In genomic region chr14:70887207-70888150, GRCh38 we compare ENCODE assay signal across 1 cellular context.
TF ChIP-seq lines count a peak whose summit lies in the region.

No MANE protein-coding gene starts in this region.

TF ChIP-seq in GM12878, 131 proteins besides CTCF, POLR2A, EP300 and RAD21 (continued from another document and continues in another):
- no peak for TF ChIP-seq KLF5 (IDR thresholded peaks at IDR 0.05; ENCODE audit: partially characterized antibody)
- TF ChIP-seq LARP7 (IDR thresholded peaks at IDR 0.05) = no peak
- TF ChIP-seq BCLAF1 (IDR thresholded peaks at IDR 0.05) = no peak
- TF ChIP-seq CREM (IDR thresholded peaks at IDR 0.05; ENCODE audit: low read depth) = peak; percentile 78
- no peak for TF ChIP-seq HCFC1 (IDR thresholded peaks at IDR 0.05; ENCODE audit: low read length)
- TF ChIP-seq ZSCAN29 (IDR thresholded peaks at IDR 0.05) = no peak
- TF ChIP-seq ETV6 (conservative IDR thresholded peaks at IDR 0.05 in 1 of 2, IDR thresholded peaks at IDR 0.05 in 1 of 2; ENCODE audit: borderline replicate concordance in 1 of 2, low read depth in 1 of 2) = peak in 1 of 2 experiments; percentile 67; a peak in 1 of 4 replicates
- TF ChIP-seq POLR2AphosphoS5 (IDR thresholded peaks at IDR 0.05; ENCODE audit: low read length) = no peak
- no peak for TF ChIP-seq GATAD2B (conservative IDR thresholded peaks at IDR 0.05; ENCODE audit: low read depth)
- TF ChIP-seq CEBPZ (IDR thresholded peaks at IDR 0.05; ENCODE audit: low read depth, low read length) = no peak
- no peak for TF ChIP-seq SIN3A (IDR thresholded peaks at IDR 0.05; ENCODE audit: low read depth, low read length)
- TF ChIP-seq ATF2 (IDR thresholded peaks at IDR 0.05; ENCODE audit: low read length) = peak; percentile 31; the same call in 1 of the 2 replicates
- TF ChIP-seq NKRF (conservative IDR thresholded peaks at IDR 0.05) = 0 out of 2 replicates have a peak, but pooled peaks have one; percentile 15
- no peak for TF ChIP-seq KDM1A (IDR thresholded peaks at IDR 0.05; ENCODE audit: borderline replicate concordance)
- TF ChIP-seq PML (IDR thresholded peaks at IDR 0.05; ENCODE audit: low read length) = peak; percentile 70; the same call in 1 of the 2 replicates
- TF ChIP-seq IRF5 (IDR thresholded peaks at IDR 0.05; ENCODE audit: borderline replicate concordance) = no peak
- peak in 1 of 2 experiments; percentile 90; a peak in 1 of 4 replicates for TF ChIP-seq CEBPB (IDR thresholded peaks at IDR 0.05; ENCODE audit: borderline replicate concordance in 1 of 2, low read depth in 2 of 2, low read length in 2 of 2)
- TF ChIP-seq IRF3 (IDR thresholded peaks at IDR 0.05) = no peak
- no peak for TF ChIP-seq PBX3 (IDR thresholded peaks at IDR 0.05; ENCODE audit: insufficient replicate concordance, low read depth, low read length)
- no peak for TF ChIP-seq SIX5 (IDR thresholded peaks at IDR 0.05; ENCODE audit: low read depth, low read length, severe bottlenecking)
- TF ChIP-seq MTA2 (IDR thresholded peaks at IDR 0.05; ENCODE audit: low read depth) = peak; percentile 53; the same call in 1 of the 2 replicates
- no peak for TF ChIP-seq E4F1 (IDR thresholded peaks at IDR 0.05; ENCODE audit: borderline replicate concordance, partially characterized antibody)
- TF ChIP-seq PAX8 (IDR thresholded peaks at IDR 0.05) = no peak
- peak; percentile 78 for TF ChIP-seq JUNB (IDR thresholded peaks at IDR 0.05)
- TF ChIP-seq IRF4 (IDR thresholded peaks at IDR 0.05; ENCODE audit: low read depth, low read length) = peak; percentile 62; the same call in 1 of the 2 replicates
- TF ChIP-seq ZBTB33 (IDR thresholded peaks at IDR 0.05) = no peak
- TF ChIP-seq TARDBP (IDR thresholded peaks at IDR 0.05; ENCODE audit: borderline replicate concordance) = no peak
- peak; percentile 70; the same call in 1 of the 2 replicates for TF ChIP-seq FOXM1 (IDR thresholded peaks at IDR 0.05; ENCODE audit: low read depth, low read length)
- no peak for TF ChIP-seq PKNOX1 (IDR thresholded peaks at IDR 0.05)
- TF ChIP-seq POLR2AphosphoS2 (IDR thresholded peaks at IDR 0.05; ENCODE audit: low read depth, low read length) = no peak
- no peak for TF ChIP-seq ATF7 (IDR thresholded peaks at IDR 0.05; ENCODE audit: low read depth)
- no peak for TF ChIP-seq ESRRA (IDR thresholded peaks at IDR 0.05; ENCODE audit: low read length)
- TF ChIP-seq EED (IDR thresholded peaks at IDR 0.05; ENCODE audit: low read depth) = peak; percentile 60; the same call in 1 of the 2 replicates
- peak; percentile 73; the same call in 1 of the 2 replicates for TF ChIP-seq MEF2A (IDR thresholded peaks at IDR 0.05; ENCODE audit: insufficient read depth, low read depth, low read length)
- peak; percentile 87 for TF ChIP-seq NFIC (IDR thresholded peaks at IDR 0.05; ENCODE audit: low read depth, low read length)
- no peak for TF ChIP-seq SRF (IDR thresholded peaks at IDR 0.05; ENCODE audit: low read depth in 2 of 2, low read length in 2 of 2)
- peak; percentile 28 for TF ChIP-seq HDAC6 (IDR thresholded peaks at IDR 0.05; ENCODE audit: unreplicated experiment)
- no peak for TF ChIP-seq SUPT20H (IDR thresholded peaks at IDR 0.05; ENCODE audit: borderline replicate concordance, control insufficient read depth, low read depth, low read length)
